In the genomic region with DNA sequence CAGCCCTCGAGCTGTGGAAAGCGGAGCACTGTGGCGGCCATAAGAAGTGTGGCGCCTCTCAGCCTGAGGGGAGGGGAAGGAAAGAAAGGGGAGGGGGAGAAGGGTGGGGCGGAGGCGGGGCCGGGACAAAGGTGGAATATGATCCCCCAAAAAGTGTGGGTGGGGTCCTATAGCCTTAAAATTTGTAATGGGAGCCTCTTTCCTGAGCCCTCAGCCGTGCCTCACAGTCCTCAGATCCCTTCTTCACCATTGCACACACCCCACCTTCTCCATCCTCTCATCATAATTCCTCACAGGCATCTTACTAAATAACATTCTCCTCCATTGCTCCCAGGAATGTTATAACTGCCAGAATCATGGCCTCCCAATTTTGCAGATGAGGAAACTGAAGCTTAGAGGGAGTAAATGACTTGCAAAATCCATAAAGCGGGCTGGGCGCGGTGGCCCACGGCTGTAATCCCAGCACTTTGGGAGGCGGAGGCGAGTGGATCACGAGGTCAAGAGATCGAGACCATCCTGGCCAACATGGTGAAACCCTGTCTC, we compare ENCODE assay signal across 8 cellular contexts. TPM values are rescaled to one million over a fixed set of nuclear protein-coding genes. Genes with fewer than 3 reads are reported as not detected.
DNase-seq lines count a peak whose midpoint lies in the region; ATAC-seq and TF ChIP-seq lines count a peak whose summit lies in the region.

No MANE protein-coding gene starts in this region.

- H3K9me2 ChIP-seq in SK-N-SH, result no peaks in the 10 kb centered on the region

- no peaks in the 10 kb centered on the region for H3K9me3 Mint-ChIP-seq in activated T-cell treated with anti-CD3 and anti-CD28 coated beads, Interleukin-2, amount 50 U/mL, for 4 hours

- peaks cover 5% of the 10 kb centered on the region for H3K27me3 Mint-ChIP-seq in activated T-cell treated with anti-CD3 and anti-CD28 coated beads, Interleukin-2, amount 50 U/mL, for 4 hours (ENCODE audit: low read depth)

- POLR2A ChIA-PET in SK-N-SH (lab: Yijun Ruan, JAX), result interaction anchor here (0.7 to 4.4 kb wide), 6 partner anchors 16 to 163 kb away, joined by 3 to 89 read pairs (median 6); a partner anchor contains a TSS

- peak overlapping the region; percentile 11; the same call in 1 of the 2 replicates for H3K9ac ChIP-seq in SK-N-SH

- CTCF ChIA-PET in SK-N-SH (lab: Yijun Ruan, JAX), result interaction anchor here (1.0 to 2.0 kb wide), 5 partner anchors 16 to 112 kb away, joined by 3 to 15 read pairs (median 3); no protein-coding TSS in a partner anchor

- peak overlapping the region; percentile 91 for H3K4me3 Mint-ChIP-seq in activated T-cell treated with anti-CD3 and anti-CD28 coated beads, Interleukin-2, amount 50 U/mL, for 4 hours

- H4K20me1 ChIP-seq in SK-N-SH (ENCODE audit: insufficient read depth), result peaks cover 29% of the 10 kb centered on the region

- TF ChIP-seq EP300 in SK-N-SH (IDR thresholded peaks at IDR 0.05; ENCODE audit: borderline replicate concordance in 1 of 2, low read depth in 1 of 2, low read length in 1 of 2), result no peak

- TF ChIP-seq CTCF in SK-N-SH (IDR thresholded peaks at IDR 0.05) (no peak; the same call in 1 of the 2 replicates), foreskin fibroblast (IDR thresholded peaks at IDR 0.05; ENCODE audit: low read depth, low read length) (no peak)

- peaks cover 29% of the 10 kb centered on the region for H3K4me1 Mint-ChIP-seq in activated T-cell treated with anti-CD3 and anti-CD28 coated beads, Interleukin-2, amount 50 U/mL, for 4 hours (ENCODE audit: low read depth)

- WGBS in SK-N-SH (ENCODE audit: low lambda C conversion rate), result 51% methylated on average over 16 of the region's 16 CpGs

- H3K36me3 ChIP-seq in SK-N-SH (replicated peaks in 1 of 2; ENCODE audit: control insufficient read depth in 1 of 2, insufficient read depth in 2 of 2, low read length in 1 of 2), result no peaks in the 10 kb centered on the region

- peak overlapping the region; percentile 46 to 83; a peak in 3 of 4 replicates for H3K27ac ChIP-seq in SK-N-SH (ENCODE audit: low read depth in 2 of 2, low read length in 1 of 2)

- no peaks in the 10 kb centered on the region for H3K27me3 ChIP-seq in SK-N-SH (ENCODE audit: insufficient read depth)

- H2AFZ ChIP-seq in SK-N-SH (ENCODE audit: low read depth), result peak overlapping the region; percentile 95

- H3K79me2 ChIP-seq in SK-N-SH (ENCODE audit: insufficient read depth), result peaks cover 42% of the 10 kb centered on the region

- H3K36me3 Mint-ChIP-seq in activated T-cell treated with anti-CD3 and anti-CD28 coated beads, Interleukin-2, amount 50 U/mL, for 4 hours (ENCODE audit: insufficient read depth), result peaks cover 2% of the 10 kb centered on the region

- 0 out of 2 replicates have a peak overlapping the region, but pooled peaks have one; percentile 20 for H3K4me2 ChIP-seq in SK-N-SH

- H3F3A ChIP-seq in SK-N-SH (replicated peaks; ENCODE audit: insufficient read depth), result peaks cover 4% of the 10 kb centered on the region

- no peak for TF ChIP-seq RAD21 in SK-N-SH (IDR thresholded peaks at IDR 0.05; ENCODE audit: low read length)

- H3K4me1 ChIP-seq in SK-N-SH (ENCODE audit: control insufficient read depth in 1 of 2, insufficient read depth in 2 of 2, low read depth in 1 of 2, low read length in 1 of 2), result peaks cover 4 to 13% of the 10 kb centered on the region in 2 experiments; a peak in 2 of 4 replicates

- H3K4me3 ChIP-seq in SK-N-SH (ENCODE audit: low read depth in 2 of 2, low read length in 1 of 2) (peak overlapping the region; percentile 23 to 41; a peak in 2 of 4 replicates), foreskin fibroblast (ENCODE audit: low read depth in 1 of 2, low read length in 2 of 2) (peak overlapping the region; percentile 25 to 52), skeletal muscle cell (ENCODE audit: low read depth, low read length) (peak overlapping the region; percentile 38)

- ATAC-seq in activated T-cell treated with anti-CD3 and anti-CD28 coated beads, Interleukin-2, amount 50 U/mL, for 4 hours, result peak; percentile 4 to 5

- DNase-seq in activated T-cell treated with anti-CD3 and anti-CD28 coated beads, Interleukin-2, amount 50 U/mL, for 4 hours, result no peak
- DNase-seq in activated T-cell treated with anti-CD3 and anti-CD28 coated beads, Interleukin-2, amount 50 U/mL, for 1 hour, result no peak
- DNase-seq in SK-N-SH (no peak), foreskin fibroblast (no peak), skeletal muscle cell (ENCODE audit: low read depth) (no peak), AG20443 (ENCODE audit: low spot score) (no peak), SHP77 (lab: John Stamatoyannopoulos, UW) (no peak), NOMO-1 treated with DMSO at 0.1 percent for 48 hours (lab: John Stamatoyannopoulos, UW; ENCODE audit: unreplicated experiment) (no peak)

- H3K9me3 ChIP-seq in SK-N-SH, result no peaks in the 10 kb centered on the region

TF ChIP-seq in SK-N-SH, 30 proteins besides CTCF, POLR2A, EP300 and RAD21:
- TF ChIP-seq RCOR1 (IDR thresholded peaks at IDR 0.05; ENCODE audit: low read length) (no peak), YY1 (IDR thresholded peaks at IDR 0.05; ENCODE audit: low read depth) (peak; percentile 99), SIN3A (IDR thresholded peaks at IDR 0.05; ENCODE audit: borderline replicate concordance, low read depth, low read length) (no peak), TAF1 (IDR thresholded peaks at IDR 0.05; ENCODE audit: borderline replicate concordance, low read depth, low read length) (peak; percentile 4; the same call in 1 of the 2 replicates), EZH2phosphoT487 (IDR thresholded peaks at IDR 0.05; ENCODE audit: borderline replicate concordance, low read depth) (no peak), JUND (IDR thresholded peaks at IDR 0.05) (no peak), GABPA (IDR thresholded peaks at IDR 0.05; ENCODE audit: low read depth) (no peak)
- TF ChIP-seq, protein P1, sequence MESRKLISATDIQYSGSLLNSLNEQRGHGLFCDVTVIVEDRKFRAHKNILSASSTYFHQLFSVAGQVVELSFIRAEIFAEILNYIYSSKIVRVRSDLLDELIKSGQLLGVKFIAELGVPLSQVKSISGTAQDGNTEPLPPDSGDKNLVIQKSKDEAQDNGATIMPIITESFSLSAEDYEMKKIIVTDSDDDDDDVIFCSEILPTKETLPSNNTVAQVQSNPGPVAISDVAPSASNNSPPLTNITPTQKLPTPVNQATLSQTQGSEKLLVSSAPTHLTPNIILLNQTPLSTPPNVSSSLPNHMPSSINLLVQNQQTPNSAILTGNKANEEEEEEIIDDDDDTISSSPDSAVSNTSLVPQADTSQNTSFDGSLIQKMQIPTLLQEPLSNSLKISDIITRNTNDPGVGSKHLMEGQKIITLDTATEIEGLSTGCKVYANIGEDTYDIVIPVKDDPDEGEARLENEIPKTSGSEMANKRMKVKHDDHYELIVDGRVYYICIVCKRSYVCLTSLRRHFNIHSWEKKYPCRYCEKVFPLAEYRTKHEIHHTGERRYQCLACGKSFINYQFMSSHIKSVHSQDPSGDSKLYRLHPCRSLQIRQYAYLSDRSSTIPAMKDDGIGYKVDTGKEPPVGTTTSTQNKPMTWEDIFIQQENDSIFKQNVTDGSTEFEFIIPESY (IDR thresholded peaks at IDR 0.05; ENCODE audit: borderline replicate concordance, low read depth), result peak; percentile 28; the same call in 1 of the 2 replicates
- TF ChIP-seq, protein P2, sequence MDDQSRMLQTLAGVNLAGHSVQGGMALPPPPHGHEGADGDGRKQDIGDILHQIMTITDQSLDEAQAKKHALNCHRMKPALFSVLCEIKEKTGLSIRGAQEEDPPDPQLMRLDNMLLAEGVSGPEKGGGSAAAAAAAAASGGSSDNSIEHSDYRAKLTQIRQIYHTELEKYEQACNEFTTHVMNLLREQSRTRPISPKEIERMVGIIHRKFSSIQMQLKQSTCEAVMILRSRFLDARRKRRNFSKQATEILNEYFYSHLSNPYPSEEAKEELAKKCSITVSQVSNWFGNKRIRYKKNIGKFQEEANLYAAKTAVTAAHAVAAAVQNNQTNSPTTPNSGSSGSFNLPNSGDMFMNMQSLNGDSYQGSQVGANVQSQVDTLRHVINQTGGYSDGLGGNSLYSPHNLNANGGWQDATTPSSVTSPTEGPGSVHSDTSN (IDR thresholded peaks at IDR 0.05), result no peak

RNA-seq across cellular contexts. Expression of a gene that starts 0.6 kb away (rescaled TPM):
- 10 to 100 TPM; 53.3 to 62.7 (median 59.5) TPM for total RNA-seq in activated T-cell treated with anti-CD3 and anti-CD28 coated beads, Interleukin-2, amount 50 U/mL, for 4 hours
- polyA plus RNA-seq in SK-N-SH (2012; rRNA removed), result 39.1 and 48.8 TPM in 2 replicates
- polyA plus RNA-seq in SK-N-SH (2012; cell fraction: cytosol; rRNA removed), result 70.7 and 85.3 TPM in 2 replicates
- polyA plus RNA-seq in SK-N-SH (2012; cell fraction: nucleus; rRNA removed), result 15.7 and 31.3 TPM in 2 replicates

RNA-seq across cellular contexts. Expression of a gene that starts 26.2 kb away (rescaled TPM):
- total RNA-seq in activated T-cell treated with anti-CD3 and anti-CD28 coated beads, Interleukin-2, amount 50 U/mL, for 4 hours, result 10 to 100 TPM; 49.9 to 51.5 (median 51.3) TPM
- 28.3 and 29.2 TPM in 2 replicates for polyA plus RNA-seq in SK-N-SH (2012; rRNA removed)
- 36.1 and 43.7 TPM in 2 replicates for polyA plus RNA-seq in SK-N-SH (2012; cell fraction: cytosol; rRNA removed)
- 9.6 and 13.6 TPM in 2 replicates for polyA plus RNA-seq in SK-N-SH (2012; cell fraction: nucleus; rRNA removed)
